1 cellular context compared by ENCODE assay signal in genomic region chr4:108035691-108036090, GRCh38.
TF ChIP-seq lines count a peak whose summit lies in the region.

No MANE protein-coding gene starts in this region.

TF ChIP-seq in GM12878, 131 proteins besides CTCF, POLR2A, EP300 and RAD21 (continued from another document):
- TF ChIP-seq NKRF (conservative IDR thresholded peaks at IDR 0.05) (no peak), CREB1 (IDR thresholded peaks at IDR 0.05; ENCODE audit: low read depth) (no peak), NFIC (IDR thresholded peaks at IDR 0.05; ENCODE audit: low read depth, low read length) (no peak), KAT2A (conservative IDR thresholded peaks at IDR 0.05; ENCODE audit: control insufficient read depth, low read depth, low read length) (no peak), HSF1 (IDR thresholded peaks at IDR 0.05; ENCODE audit: low read depth, low read length) (no peak), MXI1 (IDR thresholded peaks at IDR 0.05; ENCODE audit: low read depth, low read length) (no peak), POU2F2 (IDR thresholded peaks at IDR 0.05; ENCODE audit: borderline replicate concordance, low read depth, low read length) (no peak)
- TF ChIP-seq, protein P1, sequence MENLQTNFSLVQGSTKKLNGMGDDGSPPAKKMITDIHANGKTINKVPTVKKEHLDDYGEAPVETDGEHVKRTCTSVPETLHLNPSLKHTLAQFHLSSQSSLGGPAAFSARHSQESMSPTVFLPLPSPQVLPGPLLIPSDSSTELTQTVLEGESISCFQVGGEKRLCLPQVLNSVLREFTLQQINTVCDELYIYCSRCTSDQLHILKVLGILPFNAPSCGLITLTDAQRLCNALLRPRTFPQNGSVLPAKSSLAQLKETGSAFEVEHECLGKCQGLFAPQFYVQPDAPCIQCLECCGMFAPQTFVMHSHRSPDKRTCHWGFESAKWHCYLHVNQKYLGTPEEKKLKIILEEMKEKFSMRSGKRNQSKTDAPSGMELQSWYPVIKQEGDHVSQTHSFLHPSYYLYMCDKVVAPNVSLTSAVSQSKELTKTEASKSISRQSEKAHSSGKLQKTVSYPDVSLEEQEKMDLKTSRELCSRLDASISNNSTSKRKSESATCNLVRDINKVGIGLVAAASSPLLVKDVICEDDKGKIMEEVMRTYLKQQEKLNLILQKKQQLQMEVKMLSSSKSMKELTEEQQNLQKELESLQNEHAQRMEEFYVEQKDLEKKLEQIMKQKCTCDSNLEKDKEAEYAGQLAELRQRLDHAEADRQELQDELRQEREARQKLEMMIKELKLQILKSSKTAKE (IDR thresholded peaks at IDR 0.05; ENCODE audit: low read depth, poor library complexity, severe bottlenecking) = no peak
